Comparison of ENCODE assay signal across 8 cellular contexts in genomic region chr2:73113634-73113958, GRCh38. TPM values are rescaled to one million over a fixed set of nuclear protein-coding genes. Genes with fewer than 3 reads are reported as not detected.
DNase-seq lines count a peak whose midpoint lies in the region; ATAC-seq and TF ChIP-seq lines count a peak whose summit lies in the region.

No MANE protein-coding gene starts in this region.

- POLR2A ChIA-PET in CD8-positive, alpha-beta T cell (lab: Charles Lee) = no interaction called here

- peaks cover 17% of the 10 kb centered on the region for H3K4me1 Mint-ChIP-seq in CD8-positive, alpha-beta T cell (ENCODE audit: low read depth)
- H3K4me1 Mint-ChIP-seq in osteocyte (ENCODE audit: unreplicated experiment) = peaks cover 25% of the 10 kb centered on the region

- no peak for TF ChIP-seq EP300 in esophagus muscularis mucosa (IDR thresholded peaks at IDR 0.05)

- H3K4me3 Mint-ChIP-seq in CD8-positive, alpha-beta T cell = peak overlapping the region; percentile 67
- H3K4me3 Mint-ChIP-seq in osteocyte (ENCODE audit: unreplicated experiment) = peak overlapping the region; percentile 62

- DNase-seq in CD8-positive, alpha-beta T cell = no peak
- DNase-seq in Peyer's patch (no peak), esophagus muscularis mucosa (ENCODE audit: extremely low spot score) (no peak), osteocyte (ENCODE audit: extremely low spot score, unreplicated experiment) (no peak), ecto neural progenitor cell (ENCODE audit: low spot score) (no peak), left colon (no peak), dedifferentiated amniotic fluid mesenchymal stem cell (ENCODE audit: extremely low spot score) (no peak)

- H3K4me1 ChIP-seq in CD8-positive, alpha-beta T cell (ENCODE audit: insufficient read depth, low read length) = peaks cover 15% of the 10 kb centered on the region
- H3K4me1 ChIP-seq in Peyer's patch (peaks cover 5 to 20% (median 11%) of the 10 kb centered on the region in 4 donors), esophagus muscularis mucosa (peaks cover 18 to 42% (median 36%) of the 10 kb centered on the region in 4 donors)

- TF ChIP-seq POLR2A in Peyer's patch (IDR thresholded peaks at IDR 0.05) (no peak), esophagus muscularis mucosa (IDR thresholded peaks at IDR 0.05; ENCODE audit: low read depth) (no peak), GM18505 (IDR thresholded peaks at IDR 0.05; ENCODE audit: borderline replicate concordance, extremely low read depth, insufficient read depth, insufficient read length) (no peak)

- H3K27ac Mint-ChIP-seq in CD8-positive, alpha-beta T cell = no peak overlapping the region
- H3K27ac Mint-ChIP-seq in osteocyte (ENCODE audit: unreplicated experiment) = no peak overlapping the region

- H3K9me3 ChIP-seq in CD8-positive, alpha-beta T cell (ENCODE audit: low read length) = no peaks in the 10 kb centered on the region
- H3K9me3 ChIP-seq in Peyer's patch (no peaks in the 10 kb centered on the region), esophagus muscularis mucosa (no peaks in the 10 kb centered on the region)

- no peaks in the 10 kb centered on the region for H3K27me3 Mint-ChIP-seq in CD8-positive, alpha-beta T cell (ENCODE audit: low read depth)
- no peaks in the 10 kb centered on the region for H3K27me3 Mint-ChIP-seq in osteocyte (ENCODE audit: unreplicated experiment)

- TF ChIP-seq CTCF in CD8-positive, alpha-beta T cell (IDR thresholded peaks at IDR 0.05) = no peak
- TF ChIP-seq CTCF in Peyer's patch (IDR thresholded peaks at IDR 0.05) = no peak
- TF ChIP-seq CTCF in esophagus muscularis mucosa (IDR thresholded peaks at IDR 0.05) = no peak
- no peak for TF ChIP-seq CTCF in osteocyte (IDR thresholded peaks at IDR 0.05)

- no peaks in the 10 kb centered on the region for H3K27me3 ChIP-seq in CD8-positive, alpha-beta T cell (ENCODE audit: insufficient read depth, low read length)
- no peaks in the 10 kb centered on the region for H3K27me3 ChIP-seq in Peyer's patch
- peaks cover 0 to 3% (median 0%) of the 10 kb centered on the region in 4 donors for H3K27me3 ChIP-seq in esophagus muscularis mucosa

- no peak overlapping the region for H3K27ac ChIP-seq in CD8-positive, alpha-beta T cell (ENCODE audit: low read depth, low read length)
- H3K27ac ChIP-seq in Peyer's patch (peak overlapping the region; percentile 57 to 90 (median 70)), esophagus muscularis mucosa (replicated peaks in 1 of 4) (peak overlapping the region; percentile 93 to 97 (median 96))

- H3K36me3 ChIP-seq in CD8-positive, alpha-beta T cell (ENCODE audit: insufficient read depth, low read length) = no peaks in the 10 kb centered on the region
- H3K36me3 ChIP-seq in Peyer's patch (no peaks in the 10 kb centered on the region), esophagus muscularis mucosa (no peaks in the 10 kb centered on the region)

- 13% methylated on average over 5 of the region's 5 CpGs for WGBS in esophagus muscularis mucosa

- intact Hi-C loops in CD8-positive, alpha-beta T cell (cut with DNase I, micrococcal nuclease) = loop anchor here (1.0 to 2.0 kb wide), 4 partner anchors 42 to 287 kb away; partner anchors contain the start of genes EXOC6B (in 1 of the 2) and SFXN5 (in 1 of the 2)
- intact Hi-C loops in esophagus muscularis mucosa (cut with DNase I) = loop anchor here (2.0 kb wide), 1 partner anchor 43 kb away; the partner anchor contains the start of gene SFXN5
- intact Hi-C loops in left colon (cut with DNase I, micrococcal nuclease) = no loop called here

- H3K36me3 Mint-ChIP-seq in CD8-positive, alpha-beta T cell = no peaks in the 10 kb centered on the region
- H3K36me3 Mint-ChIP-seq in osteocyte (ENCODE audit: unreplicated experiment) = no peaks in the 10 kb centered on the region

- H3K4me3 ChIP-seq in CD8-positive, alpha-beta T cell (ENCODE audit: low read depth, low read length) = peak overlapping the region; percentile 70
- peak overlapping the region; percentile 58 to 93 (median 89) for H3K4me3 ChIP-seq in Peyer's patch
- peak overlapping the region; percentile 63 to 97 (median 78) for H3K4me3 ChIP-seq in esophagus muscularis mucosa

- ATAC-seq in CD8-positive, alpha-beta T cell = no peak
- no peak for ATAC-seq in GM18505 (IDR thresholded peaks at IDR 0.05; ENCODE audit: unreplicated experiment)
- ATAC-seq in left colon = no peak

- CTCF ChIA-PET in CD8-positive, alpha-beta T cell (lab: Charles Lee) = interaction anchor here (0.7 to 1.9 kb wide), 4 partner anchors 29 to 120 kb away, joined by 3 to 6 read pairs (median 4); no protein-coding TSS in a partner anchor

- H3K9me3 Mint-ChIP-seq in CD8-positive, alpha-beta T cell = no peaks in the 10 kb centered on the region
- no peaks in the 10 kb centered on the region for H3K9me3 Mint-ChIP-seq in osteocyte (ENCODE audit: unreplicated experiment)

RNA-seq across cellular contexts. Expression of gene RAB11FIP5, which starts 0.8 kb away (rescaled TPM):
- 10 to 100 TPM in 1 of 2 experiments, 1 to 10 TPM in 1; 4.7 to 10.7 TPM for total RNA-seq in CD8-positive, alpha-beta T cell
- total RNA-seq in Peyer's patch = 10 to 100 TPM in 1 of 4 donors, 1 to 10 TPM in 3; 5.1 to 10.7 (median 9.3) TPM
- total RNA-seq in esophagus muscularis mucosa = 10 to 100 TPM; 17.0 to 46.4 (median 38.4) TPM
- total RNA-seq in osteocyte = 30.8 and 35.5 TPM in 2 replicates
- total RNA-seq in left colon = 10 to 100 TPM; 19.3 to 19.7 TPM

RNA-seq across cellular contexts. Expression of gene SFXN5, which starts 42.1 kb away (rescaled TPM):
- 1 to 10 TPM; 6.1 to 9.3 TPM for total RNA-seq in CD8-positive, alpha-beta T cell
- total RNA-seq in Peyer's patch (10 to 100 TPM; 22.9 to 55.4 (median 41.2) TPM), esophagus muscularis mucosa (10 to 100 TPM in 1 of 4 donors, 1 to 10 TPM in 3; 5.8 to 10.0 (median 6.8) TPM), osteocyte (9.8 and 12.7 TPM in 2 replicates), left colon (10 to 100 TPM; 19.9 to 20.5 TPM)

Comparison
In these comparisons a context has a peak if more than half of its experiments do, and no peak if none do; other contexts are left out.
1. intact Hi-C loops: an anchor here in CD8-positive, alpha-beta T cell (1.0 to 2.0 kb wide) and esophagus muscularis mucosa (2.0 kb wide); none called in left colon.